1 cellular context compared by ENCODE assay signal in the genomic region with DNA sequence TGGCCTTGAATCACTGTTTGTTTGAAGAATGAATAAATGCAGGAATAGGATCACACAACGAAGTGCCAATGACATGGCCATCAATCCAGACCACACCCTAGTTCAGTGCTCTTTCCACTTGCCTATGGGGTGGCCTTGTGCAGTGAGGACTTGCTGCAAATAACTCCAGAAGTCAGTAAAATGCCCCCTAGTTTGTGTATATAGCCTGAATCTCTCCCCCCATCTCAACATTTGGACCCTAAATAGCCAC.
TF ChIP-seq lines count a peak whose summit lies in the region.

No MANE protein-coding gene starts in this region.

TF ChIP-seq in HepG2, 621 proteins besides CTCF, POLR2A, EP300 and RAD21 (continued from another document and continues in another):
- TF ChIP-seq, protein P1, sequence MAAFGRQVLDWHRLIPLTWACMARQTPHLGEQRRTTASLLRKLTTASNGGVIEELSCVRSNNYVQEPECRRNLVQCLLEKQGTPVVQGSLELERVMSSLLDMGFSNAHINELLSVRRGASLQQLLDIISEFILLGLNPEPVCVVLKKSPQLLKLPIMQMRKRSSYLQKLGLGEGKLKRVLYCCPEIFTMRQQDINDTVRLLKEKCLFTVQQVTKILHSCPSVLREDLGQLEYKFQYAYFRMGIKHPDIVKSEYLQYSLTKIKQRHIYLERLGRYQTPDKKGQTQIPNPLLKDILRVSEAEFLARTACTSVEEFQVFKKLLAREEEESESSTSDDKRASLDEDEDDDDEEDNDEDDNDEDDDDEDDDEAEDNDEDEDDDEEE (CRISPR knock-in tag; IDR thresholded peaks at IDR 0.05): no peak
- no peak for TF ChIP-seq NONO (IDR thresholded peaks at IDR 0.05)
- TF ChIP-seq NONO (CRISPR knock-in tag; conservative IDR thresholded peaks at IDR 0.05): no peak
- no peak for TF ChIP-seq HHEX (CRISPR knock-in tag; IDR thresholded peaks at IDR 0.05)
- TF ChIP-seq ZNF10 (CRISPR knock-in tag; IDR thresholded peaks at IDR 0.05; ENCODE audit: borderline replicate concordance, low read depth): no peak
- no peak for TF ChIP-seq E2F2 (CRISPR knock-in tag; IDR thresholded peaks at IDR 0.05; ENCODE audit: borderline replicate concordance)
- no peak for TF ChIP-seq HCFC1 (IDR thresholded peaks at IDR 0.05; ENCODE audit: low read depth, low read length)
- 0 out of 2 replicates have a peak, but pooled peaks have one; percentile 58 for TF ChIP-seq KAT7 (CRISPR knock-in tag; IDR thresholded peaks at IDR 0.05; ENCODE audit: borderline replicate concordance)
- TF ChIP-seq ZNF777 (CRISPR knock-in tag; IDR thresholded peaks at IDR 0.05): no peak
- TF ChIP-seq ZNF605 (CRISPR knock-in tag; IDR thresholded peaks at IDR 0.05): no peak
- TF ChIP-seq ZFP90 (CRISPR knock-in tag; IDR thresholded peaks at IDR 0.05; ENCODE audit: borderline replicate concordance): peak; percentile 63; the same call in 1 of the 2 replicates
- no peak for TF ChIP-seq SIN3A (IDR thresholded peaks at IDR 0.05; ENCODE audit: borderline replicate concordance, low read depth, low read length)
- no peak for TF ChIP-seq ZBTB10 (CRISPR knock-in tag; IDR thresholded peaks at IDR 0.05; ENCODE audit: borderline replicate concordance)
- TF ChIP-seq, protein P2, sequence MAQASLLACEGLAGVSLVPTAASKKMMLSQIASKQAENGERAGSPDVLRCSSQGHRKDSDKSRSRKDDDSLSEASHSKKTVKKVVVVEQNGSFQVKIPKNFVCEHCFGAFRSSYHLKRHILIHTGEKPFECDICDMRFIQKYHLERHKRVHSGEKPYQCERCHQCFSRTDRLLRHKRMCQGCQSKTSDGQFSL (CRISPR knock-in tag; IDR thresholded peaks at IDR 0.05): peak; percentile 76
- no peak; the same call in 1 of the 2 replicates for TF ChIP-seq ZNF232 (CRISPR knock-in tag; IDR thresholded peaks at IDR 0.05; ENCODE audit: borderline replicate concordance)
- TF ChIP-seq CEBPZ (IDR thresholded peaks at IDR 0.05; ENCODE audit: low read length): no peak
- TF ChIP-seq ZNF431 (CRISPR knock-in tag; IDR thresholded peaks at IDR 0.05; ENCODE audit: borderline replicate concordance, low read depth): no peak
- TF ChIP-seq KDM4B (CRISPR knock-in tag; IDR thresholded peaks at IDR 0.05): no peak
- TF ChIP-seq SAFB2 (CRISPR knock-in tag; IDR thresholded peaks at IDR 0.05; ENCODE audit: borderline replicate concordance, low read depth): no peak
- TF ChIP-seq ZNF275 (CRISPR knock-in tag; IDR thresholded peaks at IDR 0.05; ENCODE audit: borderline replicate concordance): no peak
- TF ChIP-seq MEIS2 (CRISPR knock-in tag; IDR thresholded peaks at IDR 0.05): no peak
- TF ChIP-seq ZNF546 (CRISPR knock-in tag; conservative IDR thresholded peaks at IDR 0.05): no peak
- no peak for TF ChIP-seq HNF1B (CRISPR knock-in tag; IDR thresholded peaks at IDR 0.05)
- no peak for TF ChIP-seq TFDP2 (CRISPR knock-in tag; IDR thresholded peaks at IDR 0.05)
- no peak for TF ChIP-seq CREM (IDR thresholded peaks at IDR 0.05)
- no peak for TF ChIP-seq CREM (CRISPR knock-in tag; IDR thresholded peaks at IDR 0.05)
- TF ChIP-seq, protein P3, sequence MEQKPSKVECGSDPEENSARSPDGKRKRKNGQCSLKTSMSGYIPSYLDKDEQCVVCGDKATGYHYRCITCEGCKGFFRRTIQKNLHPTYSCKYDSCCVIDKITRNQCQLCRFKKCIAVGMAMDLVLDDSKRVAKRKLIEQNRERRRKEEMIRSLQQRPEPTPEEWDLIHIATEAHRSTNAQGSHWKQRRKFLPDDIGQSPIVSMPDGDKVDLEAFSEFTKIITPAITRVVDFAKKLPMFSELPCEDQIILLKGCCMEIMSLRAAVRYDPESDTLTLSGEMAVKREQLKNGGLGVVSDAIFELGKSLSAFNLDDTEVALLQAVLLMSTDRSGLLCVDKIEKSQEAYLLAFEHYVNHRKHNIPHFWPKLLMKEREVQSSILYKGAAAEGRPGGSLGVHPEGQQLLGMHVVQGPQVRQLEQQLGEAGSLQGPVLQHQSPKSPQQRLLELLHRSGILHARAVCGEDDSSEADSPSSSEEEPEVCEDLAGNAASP (CRISPR knock-in tag; IDR thresholded peaks at IDR 0.05; ENCODE audit: borderline replicate concordance): no peak
- no peak for TF ChIP-seq ATAD3A (CRISPR knock-in tag; IDR thresholded peaks at IDR 0.05)
- TF ChIP-seq TFAP4 (IDR thresholded peaks at IDR 0.05; ENCODE audit: borderline replicate concordance, low read depth): no peak
- TF ChIP-seq PTBP1 (IDR thresholded peaks at IDR 0.05; ENCODE audit: low read depth, low read length, poor library complexity, severe bottlenecking): no peak
- no peak for TF ChIP-seq SRF (IDR thresholded peaks at IDR 0.05; ENCODE audit: low read depth, low read length)
- TF ChIP-seq AGO2 (optimal IDR thresholded peaks at IDR 0.05; ENCODE audit: low read depth, low read length): no peak
- no peak for TF ChIP-seq ZNF510 (CRISPR knock-in tag; IDR thresholded peaks at IDR 0.05; ENCODE audit: low read depth)
- no peak for TF ChIP-seq KDM2A (CRISPR knock-in tag; IDR thresholded peaks at IDR 0.05; ENCODE audit: borderline replicate concordance, low read depth)
- TF ChIP-seq, protein P4, sequence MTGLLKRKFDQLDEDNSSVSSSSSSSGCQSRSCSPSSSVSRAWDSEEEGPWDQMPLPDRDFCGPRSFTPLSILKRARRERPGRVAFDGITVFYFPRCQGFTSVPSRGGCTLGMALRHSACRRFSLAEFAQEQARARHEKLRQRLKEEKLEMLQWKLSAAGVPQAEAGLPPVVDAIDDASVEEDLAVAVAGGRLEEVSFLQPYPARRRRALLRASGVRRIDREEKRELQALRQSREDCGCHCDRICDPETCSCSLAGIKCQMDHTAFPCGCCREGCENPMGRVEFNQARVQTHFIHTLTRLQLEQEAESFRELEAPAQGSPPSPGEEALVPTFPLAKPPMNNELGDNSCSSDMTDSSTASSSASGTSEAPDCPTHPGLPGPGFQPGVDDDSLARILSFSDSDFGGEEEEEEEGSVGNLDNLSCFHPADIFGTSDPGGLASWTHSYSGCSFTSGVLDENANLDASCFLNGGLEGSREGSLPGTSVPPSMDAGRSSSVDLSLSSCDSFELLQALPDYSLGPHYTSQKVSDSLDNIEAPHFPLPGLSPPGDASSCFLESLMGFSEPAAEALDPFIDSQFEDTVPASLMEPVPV (CRISPR knock-in tag; IDR thresholded peaks at IDR 0.05): no peak
- TF ChIP-seq MATR3 (CRISPR knock-in tag; IDR thresholded peaks at IDR 0.05): no peak
- no peak for TF ChIP-seq THYN1 (CRISPR knock-in tag; IDR thresholded peaks at IDR 0.05; ENCODE audit: borderline replicate concordance, low read depth)
- TF ChIP-seq ZNF33B (CRISPR knock-in tag; IDR thresholded peaks at IDR 0.05): no peak
- no peak for TF ChIP-seq ZNF772 (CRISPR knock-in tag; IDR thresholded peaks at IDR 0.05)
- peak; percentile 82; the same call in 1 of the 2 replicates for TF ChIP-seq HOXA5 (CRISPR knock-in tag; IDR thresholded peaks at IDR 0.05)
- TF ChIP-seq STAT5B (CRISPR knock-in tag; IDR thresholded peaks at IDR 0.05): no peak
- TF ChIP-seq ATF1 (CRISPR knock-in tag; IDR thresholded peaks at IDR 0.05): no peak
- TF ChIP-seq TERF1 (CRISPR knock-in tag; IDR thresholded peaks at IDR 0.05): no peak
- no peak for TF ChIP-seq ZNF17 (CRISPR knock-in tag; IDR thresholded peaks at IDR 0.05)
- TF ChIP-seq RARG (CRISPR knock-in tag; IDR thresholded peaks at IDR 0.05; ENCODE audit: low read depth): no peak
- TF ChIP-seq RFX1 (IDR thresholded peaks at IDR 0.05): no peak
- no peak for TF ChIP-seq ZNF761 (CRISPR knock-in tag; conservative IDR thresholded peaks at IDR 0.05)
- no peak; the same call in 1 of the 2 replicates for TF ChIP-seq ZNF839 (CRISPR knock-in tag; IDR thresholded peaks at IDR 0.05; ENCODE audit: borderline replicate concordance)
